ENCODE assay signal across 8 cellular contexts in the genomic region with DNA sequence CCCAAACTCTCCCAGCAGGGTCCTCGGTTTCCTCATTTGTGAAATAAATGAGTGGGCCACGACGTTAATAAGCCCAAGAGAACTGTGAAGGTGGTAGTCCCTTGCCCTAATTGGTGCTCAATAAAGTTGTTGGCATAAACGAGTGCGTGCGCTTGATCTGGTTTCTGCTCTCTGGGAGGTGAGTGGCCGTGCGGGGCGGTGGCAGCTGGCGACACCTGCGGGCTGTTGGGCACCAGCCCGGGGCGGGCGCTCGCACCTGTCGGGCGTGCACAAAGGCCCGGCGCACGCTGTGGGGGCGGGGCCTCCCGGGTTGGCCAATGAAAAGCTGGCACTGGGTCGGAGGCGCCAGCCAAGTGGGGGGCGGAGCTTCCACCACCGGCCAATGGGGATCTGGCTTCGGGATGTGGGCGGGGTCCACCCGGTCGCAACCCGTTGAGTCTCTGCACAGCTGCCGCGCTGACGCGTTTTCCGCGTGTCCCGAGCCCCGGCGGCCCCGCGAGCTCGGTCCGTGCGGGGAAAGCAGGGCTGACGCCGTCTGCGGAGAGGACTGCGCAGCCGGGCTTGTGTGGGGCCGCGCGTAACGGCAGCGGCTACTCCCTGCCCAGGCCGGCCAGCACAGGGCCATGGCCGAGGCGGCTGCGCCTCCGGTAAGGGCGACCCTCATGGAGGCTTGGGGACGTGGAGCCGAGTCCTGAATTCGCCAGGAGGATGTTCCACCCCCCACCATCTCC. TPM values are rescaled to one million over a fixed set of nuclear protein-coding genes. Genes with fewer than 3 reads are reported as not detected.
A peak's percentile ranks its signal among the peaks of the same experiment; 100 is the strongest.
DNase-seq lines count a peak whose midpoint lies in the region; ATAC-seq and TF ChIP-seq lines count a peak whose summit lies in the region.

No MANE protein-coding gene starts in this region.

- H3K36me3 Mint-ChIP-seq in activated naive CD4-positive, alpha-beta T cell treated with anti-CD3 and anti-CD28 coated beads, Interleukin-2, amount 50 U/mL, for 24 hours: peaks cover 4% of the 10 kb centered on the region

- no peaks in the 10 kb centered on the region for H3K9me3 Mint-ChIP-seq in activated naive CD4-positive, alpha-beta T cell treated with anti-CD3 and anti-CD28 coated beads, Interleukin-2, amount 50 U/mL, for 24 hours

- no peaks in the 10 kb centered on the region for H3K79me2 ChIP-seq in DOHH2 (ENCODE audit: control insufficient read depth, low read length)

- no peaks in the 10 kb centered on the region for H3K9me2 ChIP-seq in DOHH2 (replicated peaks; ENCODE audit: control insufficient read depth, low read length)

- H3K4me3 ChIP-seq in DOHH2 (ENCODE audit: low read length) (peak overlapping the region; percentile 70), thoracic aorta (peak overlapping the region; percentile 82)

- ATAC-seq in GM21717 (IDR thresholded peaks at IDR 0.05; ENCODE audit: unreplicated experiment) (peak; percentile 98), omental fat pad (ENCODE audit: low FRiP score) (peak; percentile 95), thoracic aorta (ENCODE audit: insufficient number of reproducible peaks, low FRiP score, low read depth) (peak; percentile 87)

- no peaks in the 10 kb centered on the region for H3K27me3 Mint-ChIP-seq in activated naive CD4-positive, alpha-beta T cell treated with anti-CD3 and anti-CD28 coated beads, Interleukin-2, amount 50 U/mL, for 24 hours

- H3K27ac ChIP-seq in DOHH2 (ENCODE audit: low read depth, low read length) (peak overlapping the region; percentile 39), thoracic aorta (peak overlapping the region in 1 of 2 donors; percentile 7)

- H3K9me3 ChIP-seq in DOHH2 (ENCODE audit: control insufficient read depth, insufficient read depth, low read length) (no peaks in the 10 kb centered on the region), thoracic aorta (no peaks in the 10 kb centered on the region)

- H3K4me1 Mint-ChIP-seq in activated naive CD4-positive, alpha-beta T cell treated with anti-CD3 and anti-CD28 coated beads, Interleukin-2, amount 50 U/mL, for 24 hours: peaks cover 39% of the 10 kb centered on the region

- H3F3A ChIP-seq in DOHH2 (ENCODE audit: control insufficient read depth, insufficient read depth): peaks cover 5% of the 10 kb centered on the region

- peaks cover 22% of the 10 kb centered on the region for H3K4me1 ChIP-seq in DOHH2 (ENCODE audit: control insufficient read depth, low read length)
- H3K4me1 ChIP-seq in thoracic aorta (ENCODE audit: control insufficient read depth in 1 of 2, low read depth in 2 of 2): peaks cover 0 to 14% of the 10 kb centered on the region in 2 donors

- H4K20me1 ChIP-seq in DOHH2 (ENCODE audit: control insufficient read depth, insufficient read depth, low read depth, low read length): no peaks in the 10 kb centered on the region

- H3K36me3 ChIP-seq in DOHH2 (ENCODE audit: control insufficient read depth, low read length): no peaks in the 10 kb centered on the region; the same call in 1 of the 2 replicates
- H3K36me3 ChIP-seq in thoracic aorta: peaks cover 6% of the 10 kb centered on the region

- 0 out of 2 replicates have a peak, but pooled peaks cover 2% of the 10 kb centered on the region for H3K27me3 ChIP-seq in DOHH2 (ENCODE audit: control insufficient read depth, low read length)
- H3K27me3 ChIP-seq in thoracic aorta (replicated peaks; ENCODE audit: insufficient read depth): no peaks in the 10 kb centered on the region

- in situ Hi-C loops in SK-MEL-5 (cut with HindIII; ENCODE audit: low pct_unique_long_range_greater_than_20kb, low sequenced_read_pairs): no loop called here

- TF ChIP-seq CTCF in DOHH2 (IDR thresholded peaks at IDR 0.05; ENCODE audit: low read depth, low read length, poor library complexity, severe bottlenecking) (peak; percentile 57), omental fat pad (IDR thresholded peaks at IDR 0.05) (no peak), thoracic aorta (IDR thresholded peaks at IDR 0.05) (no peak)

- H3K4me2 ChIP-seq in DOHH2 (ENCODE audit: low read length): peak overlapping the region; percentile 75

- peak overlapping the region; percentile 62 for H3K27ac Mint-ChIP-seq in activated naive CD4-positive, alpha-beta T cell treated with anti-CD3 and anti-CD28 coated beads, Interleukin-2, amount 50 U/mL, for 24 hours

- DNase-seq in Kasumi-1 (lab: John Stamatoyannopoulos, UW) (peak; percentile 85), SK-MEL-5 (ENCODE audit: low read depth, low spot score) (peak; percentile 92), glomerular visceral epithelial cell (ENCODE audit: extremely low spot score) (peak; percentile 82), omental fat pad (ENCODE audit: low spot score) (peak; percentile 84), thoracic aorta (ENCODE audit: low spot score) (peak; percentile 74)

- peak overlapping the region; percentile 97 for H3K4me3 Mint-ChIP-seq in activated naive CD4-positive, alpha-beta T cell treated with anti-CD3 and anti-CD28 coated beads, Interleukin-2, amount 50 U/mL, for 24 hours

RNA-seq across cellular contexts. Expression of gene ZNF783, which starts 23.0 kb away (rescaled TPM):
- total RNA-seq in SK-MEL-5 (2014; rRNA removed; shearing (Covaris generic)): 4.4 and 4.8 TPM in 2 replicates
- 5.8 and 8.4 TPM in 2 replicates for polyA plus RNA-seq in SK-MEL-5 (2015; cell fraction: cytosol; rRNA removed)
- polyA plus RNA-seq in SK-MEL-5 (2015; cell fraction: nucleus; rRNA removed): 34.4 and 42.2 TPM in 2 replicates
- total RNA-seq in omental fat pad: 10 to 100 TPM in 3 of 4 donors, 1 to 10 TPM in 1; 9.7 to 24.6 (median 15.9) TPM
- total RNA-seq in thoracic aorta: 10 to 100 TPM; 23.6 to 28.9 TPM

RNA-seq across cellular contexts. Expression of gene ZNF212, which starts 45.6 kb away (rescaled TPM):
- total RNA-seq in SK-MEL-5 (2014; rRNA removed; shearing (Covaris generic)): 6.5 and 6.8 TPM in 2 replicates
- polyA plus RNA-seq in SK-MEL-5 (2015; cell fraction: cytosol; rRNA removed): 11.1 and 13.6 TPM in 2 replicates
- 18.3 and 19.0 TPM in 2 replicates for polyA plus RNA-seq in SK-MEL-5 (2015; cell fraction: nucleus; rRNA removed)
- total RNA-seq in omental fat pad (1 to 10 TPM; 2.4 to 8.5 (median 5.0) TPM), thoracic aorta (1 to 10 TPM; 6.6 to 8.3 TPM)
